In genomic region chr1:112507896-112508241, GRCh38 we compare ENCODE assay signal across 8 cellular contexts. TPM values are rescaled to one million over a fixed set of nuclear protein-coding genes. Genes with fewer than 3 reads are reported as not detected.
A peak's percentile ranks its signal among the peaks of the same experiment; 100 is the strongest.
DNase-seq lines count a peak whose midpoint lies in the region; ATAC-seq and TF ChIP-seq lines count a peak whose summit lies in the region.

No MANE protein-coding gene starts in this region.

- H3K36me3 Mint-ChIP-seq in activated T-cell treated with anti-CD3 and anti-CD28 coated beads, Interleukin-2, amount 50 U/mL, for 24 hours (ENCODE audit: low read depth), result no peaks in the 10 kb centered on the region

- H3K27me3 Mint-ChIP-seq in activated T-cell treated with anti-CD3 and anti-CD28 coated beads, Interleukin-2, amount 50 U/mL, for 24 hours, result peaks cover 56% of the 10 kb centered on the region

- no peak overlapping the region for H3K27ac ChIP-seq in heart right ventricle
- H3K27ac ChIP-seq in right cardiac atrium (ENCODE audit: low read length), result no peak overlapping the region
- H3K27ac ChIP-seq in spleen, result no peak overlapping the region

- H3K27me3 ChIP-seq in heart right ventricle (peaks cover 0 to 75% (median 23%) of the 10 kb centered on the region in 7 donors), right cardiac atrium (ENCODE audit: control insufficient read depth, insufficient read depth) (no peaks in the 10 kb centered on the region), spleen (replicated peaks in 1 of 7) (peaks cover 0 to 76% (median 32%) of the 10 kb centered on the region in 7 donors)

- H3K4me3 Mint-ChIP-seq in activated T-cell treated with anti-CD3 and anti-CD28 coated beads, Interleukin-2, amount 50 U/mL, for 24 hours, result peak overlapping the region; percentile 74

- no peak for DNase-seq in heart right ventricle
- DNase-seq in Right ventricle myocardium superior, result no peak
- peak; percentile 54 for DNase-seq in activated T-cell treated with anti-CD3 and anti-CD28 coated beads, Interleukin-2, amount 50 U/mL, for 24 hours
- peak in 1 of 3 donors; percentile 62 for DNase-seq in right cardiac atrium
- peak; percentile 75 for DNase-seq in spleen
- no peak for DNase-seq in SW480 (ENCODE audit: low spot score)

- H3K4me1 ChIP-seq in heart right ventricle, result peaks cover 6 to 29% (median 17%) of the 10 kb centered on the region in 9 donors
- no peaks in the 10 kb centered on the region for H3K4me1 ChIP-seq in right cardiac atrium (ENCODE audit: control insufficient read depth, insufficient read depth, low read length)
- H3K4me1 ChIP-seq in spleen, result peaks cover 7 to 26% (median 20%) of the 10 kb centered on the region in 6 donors

- peaks cover 12% of the 10 kb centered on the region for H3K4me1 Mint-ChIP-seq in activated T-cell treated with anti-CD3 and anti-CD28 coated beads, Interleukin-2, amount 50 U/mL, for 24 hours (ENCODE audit: low read depth)

- TF ChIP-seq CTCF in heart right ventricle (IDR thresholded peaks at IDR 0.05) (no peak), spleen (IDR thresholded peaks at IDR 0.05 in 8 of 11, conservative IDR thresholded peaks at IDR 0.05 in 3 of 11) (no peak)

- H3K9me3 ChIP-seq in heart right ventricle (no peaks in the 10 kb centered on the region), right cardiac atrium (ENCODE audit: control insufficient read depth, low read length) (no peaks in the 10 kb centered on the region), spleen (no peaks in the 10 kb centered on the region)

- H3K27ac Mint-ChIP-seq in activated T-cell treated with anti-CD3 and anti-CD28 coated beads, Interleukin-2, amount 50 U/mL, for 24 hours, result no peak overlapping the region

- H3K36me3 ChIP-seq in heart right ventricle (no peaks in the 10 kb centered on the region), spleen (no peaks in the 10 kb centered on the region)

- 0 to 3% methylated on average over 15 of the region's 15 CpGs for WGBS in heart right ventricle, 2 donors
- WGBS in right cardiac atrium, result 1% methylated on average over 15 of the region's 15 CpGs
- 1 to 3% (median 2%) methylated on average over 10 to 15 of the region's 15 CpGs for WGBS in spleen, 5 donors

- H3K4me3 ChIP-seq in heart right ventricle, result peak overlapping the region in 9 of 10 donors; percentile 42 to 62 (median 55)
- peak overlapping the region; percentile 51 for H3K4me3 ChIP-seq in right cardiac atrium (ENCODE audit: low read length)
- peak overlapping the region; percentile 50 to 74 (median 58) for H3K4me3 ChIP-seq in spleen

- peak in 2 of 8 donors; percentile 3 to 53 for ATAC-seq in heart right ventricle
- no peak for ATAC-seq in Right ventricle myocardium superior (ENCODE audit: poor library complexity)
- peak; percentile 11 to 50 for ATAC-seq in right cardiac atrium
- no peak for ATAC-seq in HG03571 (IDR thresholded peaks at IDR 0.05; ENCODE audit: unreplicated experiment)
- ATAC-seq in GM18505 (IDR thresholded peaks at IDR 0.05; ENCODE audit: unreplicated experiment), result no peak

- intact Hi-C loops in heart right ventricle (cut with DNase I), result loop anchor here in 4 of 10 donors (5.0 to 10.0 kb wide), 4 partner anchors 57 to 197 kb away; partner anchors contain the start of genes CAPZA1 (in 2 of the 4), ST7L (in 2 of the 4) and RHOC (in 1 of the 4)
- intact Hi-C loops in Right ventricle myocardium superior (cut with DNase I), result loop anchor here (10.0 kb wide), 2 partner anchors 107 to 207 kb away; partner anchors contain the start of genes CAPZA1, PPM1J and ST7L
- intact Hi-C loops in right cardiac atrium (cut with DNase I), result loop anchor here in 2 of 4 donors (10.0 kb wide), 1 partner anchor 197 kb away; the partner anchor contains the start of gene RHOC (in 2 of the 2)
- intact Hi-C loops in spleen (cut with DNase I; ENCODE audit: low total_unique reads), result loop anchor here (5.0 kb wide), 1 partner anchor 199 kb away; the partner anchor contains the start of gene RHOC

- no peaks in the 10 kb centered on the region for H3K9me3 Mint-ChIP-seq in activated T-cell treated with anti-CD3 and anti-CD28 coated beads, Interleukin-2, amount 50 U/mL, for 24 hours

- TF ChIP-seq POLR2A in spleen (IDR thresholded peaks at IDR 0.05) (no peak), GM18505 (IDR thresholded peaks at IDR 0.05; ENCODE audit: borderline replicate concordance, extremely low read depth, insufficient read depth, insufficient read length) (no peak)

RNA-seq across cellular contexts. Expression of gene WNT2B, which starts 0.9 kb away (rescaled TPM):
- total RNA-seq in heart right ventricle, result 1 to 10 TPM in 9 of 10 donors, under 1 TPM in 1; 0.72 to 3.3 (median 2.3) TPM
- 1 to 10 TPM in 1 of 2 donors, under 1 TPM in 1; 0.46 to 1.2 TPM for polyA plus RNA-seq in heart right ventricle
- 1.2 TPM for total RNA-seq in Right ventricle myocardium superior
- 10 to 100 TPM in 3 of 4 donors, 1 to 10 TPM in 1; 7.1 to 14.1 (median 11.9) TPM for total RNA-seq in right cardiac atrium
- 3.5 TPM for polyA plus RNA-seq in right cardiac atrium
- 1 to 10 TPM in 6 of 7 donors, under 1 TPM in 1; 0.97 to 5.8 (median 1.9) TPM for total RNA-seq in spleen
- polyA plus RNA-seq in spleen, result under 1 TPM; 0.36 to 0.52 (median 0.48) TPM

Comparison
In these comparisons a context has a peak if more than half of its experiments do, and no peak if none do; other contexts are left out.
1. ATAC-seq: peak in right cardiac atrium (2 of 2); none in Right ventricle myocardium superior (single experiment), HG03571 (single experiment) and GM18505 (single experiment).
2. DNase-seq: peak in activated T-cell treated with anti-CD3 and anti-CD28 coated beads, Interleukin-2, amount 50 U/mL, for 24 hours (single experiment) and spleen (single experiment); none in heart right ventricle (0 of 2), Right ventricle myocardium superior (single experiment) and SW480 (single experiment).
3. Peak in every context shown above with its lines, with median percentiles within 50 percentile points of each other: H3K4me3 ChIP-seq.